Comparison of ENCODE assay signal across 17 cellular contexts in genomic region chrX:68204639-68205038, GRCh38.
DNase-seq lines count a peak whose midpoint lies in the region; ATAC-seq and TF ChIP-seq lines count a peak whose summit lies in the region.
"Had no signal": no experiment of that assay in that cellular context is flagged by ENCODE, and none has a peak within 500 bp of the region (broad histone marks: within the 10 kb centered on the region; RNA-seq: fewer than 3 reads in every experiment).

No MANE protein-coding gene starts in this region.

- no peaks in the 10 kb centered on the region for H3K4me1 ChIP-seq in upper lobe of right lung
- H3K4me1 ChIP-seq: BLaER1 had no signal

- H3K27me3 ChIP-seq in upper lobe of right lung = no peaks in the 10 kb centered on the region

- DNase-seq in NOMO-1 treated with DMSO at 0.1 percent for 48 hours (lab: John Stamatoyannopoulos, UW; ENCODE audit: unreplicated experiment) (peak; percentile 1), NOMO-1 (lab: John Stamatoyannopoulos, UW; ENCODE audit: unreplicated experiment in 2 of 2) (no peak), RPMI8226 (peak; percentile 30), upper lobe of right lung (no peak), NCI-H82 (lab: John Stamatoyannopoulos, UW) (no peak), hepatic stellate cell (ENCODE audit: low spot score) (no peak)
- DNase-seq: 8988T; Calu3; CD8-positive, alpha-beta T cell; DMS79 treated with DMSO at 0.1 percent for 48 hours; GF-D8; HCEC 1CT had no signal

- H3K4me3 ChIP-seq in upper lobe of right lung = no peak overlapping the region
- H3K4me3 ChIP-seq: BLaER1, GM12878, GM23338 had no signal

- H3K9me3 ChIP-seq in upper lobe of right lung = no peaks in the 10 kb centered on the region
- H3K9me3 ChIP-seq: BLaER1 had no signal

- intact Hi-C loops in upper lobe of right lung (cut with DNase I) = no loop called here

- no peak for TF ChIP-seq CTCF in upper lobe of right lung (IDR thresholded peaks at IDR 0.05)

- H3K36me3 ChIP-seq in upper lobe of right lung = no peaks in the 10 kb centered on the region
- H3K36me3 ChIP-seq: BLaER1 had no signal

- no peak overlapping the region for H3K27ac ChIP-seq in upper lobe of right lung
- H3K27ac ChIP-seq: BLaER1 had no signal

- ATAC-seq in HG03432 (IDR thresholded peaks at IDR 0.05; ENCODE audit: unreplicated experiment) = peak; percentile 47
- peak; percentile 21 for ATAC-seq in upper lobe of right lung
- no peak for ATAC-seq in HG03571 (IDR thresholded peaks at IDR 0.05; ENCODE audit: unreplicated experiment)
- ATAC-seq: CD8-positive, alpha-beta T cell; GM12878; GM23338 had no signal

Comparison
In these comparisons a context has a peak if more than half of its experiments do, and no peak if none do; other contexts are left out.
1. DNase-seq: peak in NOMO-1 treated with DMSO at 0.1 percent for 48 hours (single experiment) and RPMI8226 (single experiment); none in NOMO-1 (0 of 2), upper lobe of right lung (single experiment), NCI-H82 (single experiment) and hepatic stellate cell (single experiment).